9 cellular contexts compared by ENCODE assay signal in genomic region chr15:33309602-33310276, GRCh38. TPM values are rescaled to one million over a fixed set of nuclear protein-coding genes. Genes with fewer than 3 reads are reported as not detected.
A peak's percentile ranks its signal among the peaks of the same experiment; 100 is the strongest.
DNase-seq lines count a peak whose midpoint lies in the region; ATAC-seq, FAIRE-seq and TF ChIP-seq lines count a peak whose summit lies in the region.
"Had no signal": no experiment of that assay in that cellular context is flagged by ENCODE, and none has a peak within 500 bp of the region (broad histone marks: within the 10 kb centered on the region; RNA-seq: fewer than 3 reads in every experiment).

No MANE protein-coding gene starts in this region.

- in situ Hi-C loops in GM12878 (cut with MboI): no loop called here

- SMC1A ChIA-PET in GM12878 (lab: Charles Lee; ENCODE audit: uncharacterized antibody, unreplicated experiment): interaction anchor here (0.8 to 2.1 kb wide), 9 partner anchors 10 to 399 kb away, joined by 3 to 8 read pairs (median 3); no protein-coding TSS in a partner anchor

- CTCF ChIA-PET in GM12878 (lab: Yijun Ruan, JAX): interaction anchor here (0.8 to 2.4 kb wide), 17 partner anchors 9 to 428 kb away, joined by 3 to 20 read pairs (median 4); no protein-coding TSS in a partner anchor

- ATAC-seq in GM12878: peak; percentile 76
- ATAC-seq in HG02981 (IDR thresholded peaks at IDR 0.05; ENCODE audit: unreplicated experiment): no peak
- no peak for ATAC-seq in GM21447 (IDR thresholded peaks at IDR 0.05; ENCODE audit: unreplicated experiment)
- no peak for ATAC-seq in HG02588 (IDR thresholded peaks at IDR 0.05; ENCODE audit: unreplicated experiment)
- ATAC-seq: stimulated activated effector memory CD8-positive, alpha-beta T cell treated with anti-CD3 and anti-CD28 coated beads, Interleukin-12 subunit alpha, Interleukin-12 subunit beta, amount 100 ng/mL, for 72 hours had no signal

- POLR2A ChIA-PET in GM12878 (lab: Charles Lee): no interaction called here

- H3K27me3 ChIP-seq in GM12878 (replicated peaks in 1 of 2; ENCODE audit: control insufficient read depth in 2 of 2, insufficient read depth in 2 of 2, low read length in 1 of 2): peaks cover 0 to 8% of the 10 kb centered on the region in 2 experiments

- no peaks in the 10 kb centered on the region for H4K20me1 ChIP-seq in GM12878 (ENCODE audit: control insufficient read depth, insufficient read depth)

- peak; percentile 15 to 44 (median 29); a peak in 4 of 6 replicates for TF ChIP-seq CTCF in GM12878 (IDR thresholded peaks at IDR 0.05 in 2 of 3, conservative IDR thresholded peaks at IDR 0.05 in 1 of 3; ENCODE audit: control insufficient read depth in 2 of 3, extremely low read depth in 1 of 3, insufficient read depth in 1 of 3, low read depth in 3 of 3, low read length in 3 of 3)

- 32% methylated on average over 7 of the region's 7 CpGs for WGBS in GM12878 (ENCODE audit: insufficient coverage, insufficient replicate concordance, low lambda C conversion rate, missing lambda C conversion rate)

- intact Hi-C loops in GM12878 (cut with micrococcal nuclease; ENCODE audit: unreplicated experiment): loop anchor here (2.0 kb wide), 1 partner anchor 365 kb away; no protein-coding TSS in a partner anchor

- H3K9ac ChIP-seq in GM12878 (ENCODE audit: control insufficient read depth, insufficient read depth, low read length): no peak overlapping the region

- no TSS peak for BruUV-seq in GM12878 (replicated peaks; lab: Mats Ljungman, UMichigan)

- H3K36me3 ChIP-seq in GM12878 (ENCODE audit: control insufficient read depth in 2 of 2, insufficient read depth in 2 of 2, low read length in 1 of 2): no peaks in the 10 kb centered on the region

- H3K4me1 ChIP-seq in GM12878 (ENCODE audit: control insufficient read depth, insufficient read depth, low read length): no peaks in the 10 kb centered on the region

- TF ChIP-seq EP300 in GM12878 (IDR thresholded peaks at IDR 0.05; ENCODE audit: borderline replicate concordance in 1 of 2, control insufficient read depth in 1 of 2, low read depth in 2 of 2, low read length in 2 of 2): no peak

- FAIRE-seq in GM12878 (lab: Jason Lieb, UNC): peak; percentile 18

- no peaks in the 10 kb centered on the region for H3K79me2 ChIP-seq in GM12878 (ENCODE audit: control insufficient read depth, insufficient read depth, low read length)

- DNase-seq in DMS153 (lab: John Stamatoyannopoulos, UW): peak; percentile 60
- peak; percentile 31 for DNase-seq in HT1080 (ENCODE audit: low read depth)
- DNase-seq in GM12878 (ENCODE audit: low read depth, low spot score): no peak
- peak; percentile 25 for DNase-seq in middle frontal gyrus (ENCODE audit: extremely low spot score, low spot score)
- no peak for DNase-seq in HuH-7 (ENCODE audit: low spot score)

- TF ChIP-seq RAD21 in GM12878 (IDR thresholded peaks at IDR 0.05; ENCODE audit: insufficient read depth, low read depth, low read length): no peak

- no peak overlapping the region for H3K4me2 ChIP-seq in GM12878 (ENCODE audit: control insufficient read depth, insufficient read depth)

- H3K9me3 ChIP-seq in GM12878 (replicated peaks; ENCODE audit: control insufficient read depth, insufficient read depth, low read length): no peaks in the 10 kb centered on the region

- no peak overlapping the region for H3K4me3 ChIP-seq in GM12878

- no peak overlapping the region for H2AFZ ChIP-seq in GM12878 (ENCODE audit: control insufficient read depth, low read depth, low read length)

- no peak overlapping the region for H3K27ac ChIP-seq in GM12878 (ENCODE audit: control insufficient read depth, insufficient read depth)

- no peak for TF ChIP-seq POLR2A in GM12878 (IDR thresholded peaks at IDR 0.05; ENCODE audit: low read depth, low read length)

- RAD21 ChIA-PET in GM12878 (lab: Charles Lee; ENCODE audit: unreplicated experiment): interaction anchor here (1.0 to 2.0 kb wide), 2 partner anchors 391 to 420 kb away, joined by 4 to 18 read pairs; no protein-coding TSS in a partner anchor

TF ChIP-seq in GM12878, 131 proteins besides CTCF, POLR2A, EP300 and RAD21:
- no peak for TF ChIP-seq SUZ12 (IDR thresholded peaks at IDR 0.05; ENCODE audit: unreplicated experiment)
- TF ChIP-seq RFX5 (IDR thresholded peaks at IDR 0.05; ENCODE audit: low read depth, low read length): no peak
- TF ChIP-seq SPI1 (IDR thresholded peaks at IDR 0.05; ENCODE audit: borderline replicate concordance, insufficient read depth, low read depth, low read length): peak; percentile 79
- no peak for TF ChIP-seq SIN3A (IDR thresholded peaks at IDR 0.05; ENCODE audit: low read depth, low read length)
- no peak for TF ChIP-seq POU2F2 (IDR thresholded peaks at IDR 0.05; ENCODE audit: borderline replicate concordance, low read depth, low read length)
- no peak for TF ChIP-seq ZNF274 (IDR thresholded peaks at IDR 0.05; ENCODE audit: insufficient read depth, insufficient read length)
- no peak for TF ChIP-seq NBN (IDR thresholded peaks at IDR 0.05)
- TF ChIP-seq HDGF (IDR thresholded peaks at IDR 0.05): no peak
- TF ChIP-seq IKZF1 (conservative IDR thresholded peaks at IDR 0.05): 0 out of 2 replicates have a peak, but pooled peaks have one; percentile 20
- TF ChIP-seq ESRRA (IDR thresholded peaks at IDR 0.05; ENCODE audit: low read length): no peak
- no peak for TF ChIP-seq FOXK2 (IDR thresholded peaks at IDR 0.05)
- TF ChIP-seq SMC3 (IDR thresholded peaks at IDR 0.05; ENCODE audit: borderline replicate concordance, low read length): peak; percentile 41; the same call in 1 of the 2 replicates
- no peak for TF ChIP-seq NR2C1 (IDR thresholded peaks at IDR 0.05)
- TF ChIP-seq, protein P1, sequence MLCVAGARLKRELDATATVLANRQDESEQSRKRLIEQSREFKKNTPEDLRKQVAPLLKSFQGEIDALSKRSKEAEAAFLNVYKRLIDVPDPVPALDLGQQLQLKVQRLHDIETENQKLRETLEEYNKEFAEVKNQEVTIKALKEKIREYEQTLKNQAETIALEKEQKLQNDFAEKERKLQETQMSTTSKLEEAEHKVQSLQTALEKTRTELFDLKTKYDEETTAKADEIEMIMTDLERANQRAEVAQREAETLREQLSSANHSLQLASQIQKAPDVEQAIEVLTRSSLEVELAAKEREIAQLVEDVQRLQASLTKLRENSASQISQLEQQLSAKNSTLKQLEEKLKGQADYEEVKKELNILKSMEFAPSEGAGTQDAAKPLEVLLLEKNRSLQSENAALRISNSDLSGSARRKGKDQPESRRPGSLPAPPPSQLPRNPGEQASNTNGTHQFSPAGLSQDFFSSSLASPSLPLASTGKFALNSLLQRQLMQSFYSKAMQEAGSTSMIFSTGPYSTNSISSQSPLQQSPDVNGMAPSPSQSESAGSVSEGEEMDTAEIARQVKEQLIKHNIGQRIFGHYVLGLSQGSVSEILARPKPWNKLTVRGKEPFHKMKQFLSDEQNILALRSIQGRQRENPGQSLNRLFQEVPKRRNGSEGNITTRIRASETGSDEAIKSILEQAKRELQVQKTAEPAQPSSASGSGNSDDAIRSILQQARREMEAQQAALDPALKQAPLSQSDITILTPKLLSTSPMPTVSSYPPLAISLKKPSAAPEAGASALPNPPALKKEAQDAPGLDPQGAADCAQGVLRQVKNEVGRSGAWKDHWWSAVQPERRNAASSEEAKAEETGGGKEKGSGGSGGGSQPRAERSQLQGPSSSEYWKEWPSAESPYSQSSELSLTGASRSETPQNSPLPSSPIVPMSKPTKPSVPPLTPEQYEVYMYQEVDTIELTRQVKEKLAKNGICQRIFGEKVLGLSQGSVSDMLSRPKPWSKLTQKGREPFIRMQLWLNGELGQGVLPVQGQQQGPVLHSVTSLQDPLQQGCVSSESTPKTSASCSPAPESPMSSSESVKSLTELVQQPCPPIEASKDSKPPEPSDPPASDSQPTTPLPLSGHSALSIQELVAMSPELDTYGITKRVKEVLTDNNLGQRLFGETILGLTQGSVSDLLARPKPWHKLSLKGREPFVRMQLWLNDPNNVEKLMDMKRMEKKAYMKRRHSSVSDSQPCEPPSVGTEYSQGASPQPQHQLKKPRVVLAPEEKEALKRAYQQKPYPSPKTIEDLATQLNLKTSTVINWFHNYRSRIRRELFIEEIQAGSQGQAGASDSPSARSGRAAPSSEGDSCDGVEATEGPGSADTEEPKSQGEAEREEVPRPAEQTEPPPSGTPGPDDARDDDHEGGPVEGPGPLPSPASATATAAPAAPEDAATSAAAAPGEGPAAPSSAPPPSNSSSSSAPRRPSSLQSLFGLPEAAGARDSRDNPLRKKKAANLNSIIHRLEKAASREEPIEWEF (IDR thresholded peaks at IDR 0.05; ENCODE audit: insufficient replicate concordance, low read depth, low read length): no peak
- no peak for TF ChIP-seq BHLHE40 (IDR thresholded peaks at IDR 0.05; ENCODE audit: borderline replicate concordance in 1 of 2, low read depth in 2 of 2, low read length in 1 of 2)
- no peak for TF ChIP-seq MTA2 (IDR thresholded peaks at IDR 0.05; ENCODE audit: low read depth)
- TF ChIP-seq NR2C2 (IDR thresholded peaks at IDR 0.05; ENCODE audit: borderline replicate concordance, control insufficient read depth, insufficient read length, low read depth): no peak
- TF ChIP-seq ZNF217 (IDR thresholded peaks at IDR 0.05): no peak

RNA-seq across cellular contexts. Expression of gene RYR3, which starts 1.0 kb away (rescaled TPM):
- total RNA-seq in HT1080 (2014; rRNA removed; shearing (Covaris generic)): 0.02 and 0.03 TPM in 2 replicates
- polyA plus RNA-seq in HT1080 (2015; cell fraction: cytosol; rRNA removed): 0.02 and 0.09 TPM in 2 replicates
- 0.07 and 0.17 TPM in 2 replicates for polyA plus RNA-seq in HT1080 (2015; cell fraction: nucleus; rRNA removed)
- total RNA-seq in GM12878 (2013; cell fraction: nucleolus; rRNA removed): not detected in 2 replicates
- total RNA-seq in GM12878 (2014; rRNA removed) (not detected in 2 replicates), GM12878 (2014; rRNA removed; fragmentation: Illumina TruSeq; extraction: Trizol) (under 0.01 TPM in 1 of 2 replicates, not detected in the other), GM12878 (2021) (not detected in 2 replicates)
- polyA plus RNA-seq in GM12878 (2011; ENCODE audit: low read depth): not detected
- polyA plus RNA-seq in GM12878 (2011; rRNA removed) (0.03 and 0.20 TPM in 2 replicates), GM12878 (2014; fragmentation: Illumina TruSeq; extraction: Trizol) (not detected in 2 replicates), GM12878 (2014; fragmentation: Nextera tagmentation; extraction: Ambion mirVana) (under 1 TPM; 0.11 to 0.16 TPM), GM12878 (2014; rRNA removed) (not detected in 2 replicates), GM12878 (2016; fragmentation: Nextera tagmentation; extraction: Ambion mirVana) (under 1 TPM in 1 of 2 experiments, not detected in 1; 0.44 TPM)
- polyA plus RNA-seq in GM12878 (2011; cell fraction: cytosol; rRNA removed): 0.01 and 0.02 TPM in 2 replicates
- polyA plus RNA-seq in GM12878 (2011; cell fraction: nucleus; rRNA removed): 0.16 TPM in 2 replicates
- 0.10 and 0.22 TPM in 2 replicates for polyA plus RNA-seq in GM12878 (2012)
- 0.05 and 0.15 TPM in 2 replicates for polyA minus RNA-seq in GM12878 (2011; rRNA and poly(A)+ RNA removed)
- not detected in 2 replicates for polyA minus RNA-seq in GM12878 (2011; cell fraction: cytosol; rRNA and poly(A)+ RNA removed)
- polyA minus RNA-seq in GM12878 (2011; cell fraction: nucleus; rRNA and poly(A)+ RNA removed): 0.12 and 0.19 TPM in 2 replicates

Comparison
In these comparisons a context has a peak if more than half of its experiments do, and no peak if none do; other contexts are left out.
1. DNase-seq: peak in DMS153 (single experiment), HT1080 (single experiment) and middle frontal gyrus (single experiment); none in GM12878 (single experiment) and HuH-7 (single experiment).